19 cellular contexts compared by ENCODE assay signal in genomic region chr2:28103611-28104010, GRCh38.
"Had no signal": no experiment of that assay in that cellular context is flagged by ENCODE, and none has a peak within 500 bp of the region (broad histone marks: within the 10 kb centered on the region; RNA-seq: fewer than 3 reads in every experiment).

No MANE protein-coding gene starts in this region.

- H3K4me3 Mint-ChIP-seq: activated CD8-positive, alpha-beta memory T cell treated with anti-CD3 and anti-CD28 coated beads, Interleukin-2, amount 10 ng/mL, durations not matched to agents 7 days and 5 days; activated naive CD8-positive, alpha-beta T cell; mesothelial cell of epicardium; nephron; stimulated activated naive CD8-positive, alpha-beta T cell treated with anti-CD3 and anti-CD28 coated beads, Interleukin-15, amount 100 ng/mL, for 72 hours; T-helper 2 cell treated with Interferon-gamma antibody and Interleukin-4, amounts not matched to agents 5 μg/mL and 100 μg/mL, for 36 hours had no signal

- H3K27me3 Mint-ChIP-seq: activated CD8-positive, alpha-beta memory T cell treated with anti-CD3 and anti-CD28 coated beads, Interleukin-2, amount 10 ng/mL, durations not matched to agents 7 days and 5 days; activated naive CD8-positive, alpha-beta T cell; stimulated activated naive CD8-positive, alpha-beta T cell treated with anti-CD3 and anti-CD28 coated beads, Interleukin-15, amount 100 ng/mL, for 72 hours had no signal

- H3K27me3 ChIP-seq: dorsolateral prefrontal cortex, foreskin keratinocyte had no signal

- H3K9me3 Mint-ChIP-seq: mesothelial cell of epicardium; nephron; T-helper 2 cell treated with Interferon-gamma antibody and Interleukin-4, amounts not matched to agents 5 μg/mL and 100 μg/mL, for 36 hours had no signal

- H3K36me3 Mint-ChIP-seq: mesothelial cell of epicardium had no signal

- H3K4me3 ChIP-seq: dorsolateral prefrontal cortex, lung had no signal

- ATAC-seq: activated CD8-positive, alpha-beta memory T cell treated with anti-CD3 and anti-CD28 coated beads, Interleukin-2, amount 10 ng/mL, durations not matched to agents 7 days and 5 days; foreskin keratinocyte; left colon; stimulated activated naive CD8-positive, alpha-beta T cell treated with anti-CD3 and anti-CD28 coated beads, Interleukin-15, amount 100 ng/mL, for 72 hours had no signal

- H3K27ac Mint-ChIP-seq: activated naive CD8-positive, alpha-beta T cell; mesothelial cell of epicardium; stimulated activated naive CD8-positive, alpha-beta T cell treated with anti-CD3 and anti-CD28 coated beads, Interleukin-15, amount 100 ng/mL, for 72 hours; T-helper 2 cell treated with Interferon-gamma antibody and Interleukin-4, amounts not matched to agents 5 μg/mL and 100 μg/mL, for 36 hours had no signal

- H3K4me1 Mint-ChIP-seq: stimulated activated naive CD8-positive, alpha-beta T cell treated with anti-CD3 and anti-CD28 coated beads, Interleukin-15, amount 100 ng/mL, for 72 hours had no signal

- H3K27ac ChIP-seq: foreskin keratinocyte had no signal

- DNase-seq: activated CD4-positive, alpha-beta T cell treated with anti-CD3 and anti-CD28 coated beads, Interleukin-2, amount 50 U/mL, for 48 hours; activated CD8-positive, alpha-beta memory T cell treated with anti-CD3 and anti-CD28 coated beads, Interleukin-2, amount 10 ng/mL, durations not matched to agents 7 days and 5 days; caudate nucleus; dorsolateral prefrontal cortex; foreskin keratinocyte; hypothalamus; islet precursor cell; left colon; posterior cingulate gyrus; retina; small intestine; stimulated activated CD4-positive, alpha-beta T cell treated with anti-CD3 and anti-CD28 coated beads, Interleukin-15, amount 100 ng/mL, for 24 hours; stimulated activated CD4-positive, alpha-beta T cell treated with anti-CD3 and anti-CD28 coated beads, Interleukin-2, amount 100 ng/mL, for 48 hours; stimulated activated naive CD8-positive, alpha-beta T cell treated with anti-CD3 and anti-CD28 coated beads, Interleukin-15, amount 100 ng/mL, for 72 hours had no signal
